Comparison of ENCODE assay signal across 23 cellular contexts in genomic region chr10:63407136-63407662, GRCh38.
"Had no signal": no experiment of that assay in that cellular context is flagged by ENCODE, and none has a peak within 500 bp of the region (broad histone marks: within the 10 kb centered on the region; RNA-seq: fewer than 3 reads in every experiment).

No MANE protein-coding gene starts in this region.

- H3K9me3 ChIP-seq: ascending aorta, heart right ventricle, mucosa of descending colon, prostate gland, right atrium auricular region, thyroid gland, upper lobe of right lung had no signal

- H2AFZ ChIP-seq: neural progenitor cell had no signal

- FAIRE-seq: keratinocyte had no signal

- H3K9me3 Mint-ChIP-seq: activated CD4-positive, alpha-beta memory T cell treated with anti-CD3 and anti-CD28 coated beads for 36 hours; activated naive CD4-positive, alpha-beta T cell treated with anti-CD3 and anti-CD28 coated beads, Interleukin-2, amount 50 U/mL, for 72 hours; neural progenitor cell had no signal

- H3K4me2 ChIP-seq: neural progenitor cell had no signal

- H3K4me3 Mint-ChIP-seq: activated CD4-positive, alpha-beta memory T cell treated with anti-CD3 and anti-CD28 coated beads for 36 hours; neural progenitor cell had no signal

- H3K27me3 Mint-ChIP-seq: activated CD4-positive, alpha-beta memory T cell treated with anti-CD3 and anti-CD28 coated beads for 36 hours had no signal

- H3K4me1 ChIP-seq: prostate gland had no signal

- H3K36me3 ChIP-seq: ascending aorta, brain microvascular endothelial cell, neural progenitor cell, prostate gland, right atrium auricular region, thyroid gland, upper lobe of right lung had no signal

- H3K27ac ChIP-seq: ascending aorta, brain microvascular endothelial cell, coronary artery, heart right ventricle, neural progenitor cell, prostate gland, right atrium auricular region, SK-N-MC, thyroid gland, upper lobe of right lung had no signal

- H3K9ac ChIP-seq: neural progenitor cell had no signal

- H3K27ac Mint-ChIP-seq: activated CD4-positive, alpha-beta memory T cell treated with anti-CD3 and anti-CD28 coated beads for 36 hours; activated naive CD4-positive, alpha-beta T cell treated with anti-CD3 and anti-CD28 coated beads, Interleukin-2, amount 50 U/mL, for 72 hours; neural progenitor cell had no signal

- H3K27me3 ChIP-seq: ascending aorta, brain microvascular endothelial cell, heart right ventricle, neural progenitor cell, right atrium auricular region, thyroid gland, upper lobe of right lung had no signal

- ATAC-seq: activated naive CD4-positive, alpha-beta T cell treated with anti-CD3 and anti-CD28 coated beads, Interleukin-2, amount 50 U/mL, for 72 hours; heart right ventricle; left colon; mucosa of descending colon; upper lobe of right lung had no signal

- H3K4me3 ChIP-seq: ascending aorta, coronary artery, heart right ventricle, mucosa of descending colon, neural progenitor cell, prostate gland, right atrium auricular region, SK-N-MC, thyroid gland, upper lobe of right lung had no signal

- DNase-seq: activated CD4-positive, alpha-beta memory T cell treated with anti-CD3 and anti-CD28 coated beads for 36 hours; activated CD4-positive, alpha-beta T cell treated with anti-CD3 and anti-CD28 coated beads for 48 hours; activated gamma-delta T cell; brain microvascular endothelial cell; central memory CD4-positive, alpha-beta T cell; heart right ventricle; left colon; mesenchymal stem cell; mucosa of descending colon; stimulated activated CD4-positive, alpha-beta T cell treated with anti-CD3 and anti-CD28 coated beads, Interleukin-2, amount 100 ng/mL, for 24 hours; stimulated activated naive CD4-positive, alpha-beta T cell; substantia nigra; SW 1271; thyroid gland; upper lobe of right lung had no signal
